Comparison of ENCODE assay signal across 27 cellular contexts in the genomic region with DNA sequence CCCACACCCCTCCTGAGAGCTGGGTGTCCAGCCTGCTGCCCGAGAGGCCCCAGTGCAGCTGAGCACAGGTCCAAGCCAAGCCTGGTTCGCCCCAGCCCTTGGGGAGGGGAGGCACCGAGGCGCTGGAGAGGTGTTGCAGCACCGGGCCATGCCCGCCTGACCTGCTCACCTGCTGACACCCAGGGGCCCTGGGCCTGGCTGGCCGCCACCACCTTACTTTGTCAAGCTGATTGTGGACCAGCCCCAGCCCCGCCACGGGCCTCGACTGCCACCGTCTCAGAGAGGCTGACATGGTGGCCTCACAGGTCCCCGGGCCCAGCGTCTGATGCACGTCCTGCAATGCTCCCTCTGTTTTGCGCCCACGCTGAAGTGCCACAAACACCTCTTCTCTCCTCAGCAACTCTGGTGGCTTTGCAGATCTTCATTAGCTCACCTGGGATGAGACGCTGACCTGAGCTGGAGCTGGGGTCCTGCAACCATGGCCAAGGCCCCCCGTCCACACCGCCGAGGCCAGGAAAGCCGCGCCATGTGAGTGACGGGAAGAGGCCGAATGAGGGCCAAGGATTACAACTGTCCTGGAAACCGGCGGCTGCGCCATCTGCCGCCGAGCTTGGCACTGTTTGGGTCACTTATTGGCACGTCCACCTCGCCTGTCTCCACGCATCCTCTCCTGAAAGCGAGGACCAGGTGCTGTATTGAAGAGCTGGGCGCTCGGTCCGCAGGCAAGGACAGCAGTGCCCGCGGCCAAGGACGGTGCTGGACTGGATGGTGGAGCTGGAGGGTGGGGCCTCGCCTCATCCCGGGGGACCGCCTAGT. TPM values are rescaled to one million over a fixed set of nuclear protein-coding genes. Genes with fewer than 3 reads are reported as not detected.
DNase-seq lines count a peak whose midpoint lies in the region; ATAC-seq, FAIRE-seq and TF ChIP-seq lines count a peak whose summit lies in the region.
"Had no signal": no experiment of that assay in that cellular context is flagged by ENCODE, and none has a peak within 500 bp of the region (broad histone marks: within the 10 kb centered on the region; RNA-seq: fewer than 3 reads in every experiment).

No MANE protein-coding gene starts in this region.

- no peak overlapping the region for H3K9ac ChIP-seq in kidney (ENCODE audit: low read length in 2 of 2)
- H3K9ac ChIP-seq: BLaER1 treated with 17β-estradiol and CSF1 and Interleukin-3, amounts not matched to agents 10 nM and 100 nM had no signal

- DNase-seq in Right ventricle myocardium inferior (ENCODE audit: missing footprints) (peak; percentile 57), left ventricle myocardium inferior (no peak), cerebellar nuclear complex (lab: John Stamatoyannopoulos, UW) (peak; percentile 70 to 80), kidney (peak; percentile 69), posterior vena cava (ENCODE audit: low spot score) (peak; percentile 78), A673 (ENCODE audit: low spot score) (no peak), KBM-7 (no peak)
- DNase-seq in activated T-cell treated with anti-CD3 and anti-CD28 coated beads, Interleukin-2, amount 50 U/mL, for 48 hours: no peak
- DNase-seq: Calu3; CD4-positive, alpha-beta memory T cell; GF-D8; H9; HFFc6; MG63; NCI-H1417; NCI-H1694 treated with DMSO at 0.1 percent for 48 hours; NCI-H2081 treated with DMSO at 0.1 percent for 48 hours; NCI-H2171 treated with DMSO at 0.1 percent for 48 hours; NCI-H526; SHP77 had no signal

- no peak for TF ChIP-seq CTCF in left ventricle myocardium inferior (IDR thresholded peaks at IDR 0.05; ENCODE audit: borderline replicate concordance)
- no peak for TF ChIP-seq CTCF in kidney (IDR thresholded peaks at IDR 0.05; ENCODE audit: borderline replicate concordance, extremely low read depth, insufficient read depth)
- no peak for TF ChIP-seq CTCF in A673 (conservative IDR thresholded peaks at IDR 0.05; ENCODE audit: low read depth, low read length)

- H3K27ac ChIP-seq in left ventricle myocardium inferior (replicated peaks): no peak overlapping the region
- no peak overlapping the region for H3K27ac ChIP-seq in kidney (ENCODE audit: low read depth in 2 of 2, low read length in 2 of 2)
- H3K27ac ChIP-seq in A673 (ENCODE audit: low read depth, low read length, poor library complexity, severe bottlenecking): no peak overlapping the region
- H3K27ac ChIP-seq: 22Rv1; BLaER1 treated with 17β-estradiol and CSF1 and Interleukin-3, amounts not matched to agents 10 nM and 100 nM; Peyer's patch; SK-N-MC had no signal

- H3K4me3 ChIP-seq in left ventricle myocardium inferior (no peak overlapping the region), kidney (ENCODE audit: low read length in 2 of 2) (no peak overlapping the region), A673 (ENCODE audit: low read depth, low read length, poor library complexity, severe bottlenecking) (no peak overlapping the region)
- H3K4me3 ChIP-seq: BLaER1 treated with 17β-estradiol and CSF1 and Interleukin-3, amounts not matched to agents 10 nM and 100 nM; MG63; Peyer's patch; SK-N-MC had no signal

- intact Hi-C loops in Right ventricle myocardium inferior (cut with DNase I) (no loop called here), left ventricle myocardium inferior (cut with micrococcal nuclease) (no loop called here), kidney (cut with DNase I) (no loop called here), posterior vena cava (cut with DNase I) (no loop called here), A673 (cut with micrococcal nuclease; ENCODE audit: unreplicated experiment) (no loop called here)

- FAIRE-seq in kidney (lab: Jason Lieb, UNC): no peak
- FAIRE-seq: GM19239 had no signal

- CTCF ChIA-PET in A673 (lab: Charles Lee): no interaction called here

- H3K4me1 ChIP-seq in left ventricle myocardium inferior (no peaks in the 10 kb centered on the region), kidney (ENCODE audit: control insufficient read depth in 1 of 2, insufficient read depth in 1 of 2, low read depth in 1 of 2, low read length in 2 of 2) (no peaks in the 10 kb centered on the region), A673 (ENCODE audit: insufficient read depth, low read length, poor library complexity, severe bottlenecking) (no peaks in the 10 kb centered on the region)

- POLR2A ChIA-PET in A673 (lab: Charles Lee; ENCODE audit: low non-redundant PET): no interaction called here

- peaks cover 3% of the 10 kb centered on the region for H3K9me3 ChIP-seq in left ventricle myocardium inferior (replicated peaks)
- no peaks in the 10 kb centered on the region for H3K9me3 ChIP-seq in kidney (ENCODE audit: control insufficient read depth in 1 of 2, low read length in 2 of 2)
- H3K9me3 ChIP-seq in A673 (ENCODE audit: low read depth, low read length, poor library complexity, severe bottlenecking): no peaks in the 10 kb centered on the region
- H3K9me3 ChIP-seq: MG63, Peyer's patch had no signal

- H3K27me3 ChIP-seq in left ventricle myocardium inferior (ENCODE audit: low read depth) (peaks cover 94% of the 10 kb centered on the region), A673 (replicated peaks; ENCODE audit: insufficient read depth, low read depth, low read length, poor library complexity) (peaks cover 3% of the 10 kb centered on the region)
- H3K27me3 ChIP-seq: Peyer's patch had no signal

- ATAC-seq in Right ventricle myocardium inferior: no peak

- BruUV-seq in A673 (replicated peaks; lab: Mats Ljungman, UMichigan): no TSS peak

- in situ Hi-C loops in KBM-7 (cut with MboI; ENCODE audit: low pct_unique_long_range_greater_than_20kb, low sequenced_read_pairs): no loop called here

- H3K36me3 ChIP-seq in left ventricle myocardium inferior: no peaks in the 10 kb centered on the region
- no peaks in the 10 kb centered on the region for H3K36me3 ChIP-seq in kidney (ENCODE audit: control insufficient read depth in 1 of 2, insufficient read depth in 2 of 2, low read length in 2 of 2)
- H3K36me3 ChIP-seq in A673 (ENCODE audit: insufficient read depth, low read length, poor library complexity, severe bottlenecking): no peaks in the 10 kb centered on the region
- H3K36me3 ChIP-seq: BLaER1 treated with 17β-estradiol and CSF1 and Interleukin-3, amounts not matched to agents 10 nM and 100 nM; MG63; Peyer's patch had no signal

RNA-seq across cellular contexts. Expression of a gene that starts 7.6 kb away (rescaled TPM):
- total RNA-seq in Right ventricle myocardium inferior (3.1 TPM), left ventricle myocardium inferior (4.8 TPM), kidney (10.2 TPM), posterior vena cava (1 to 10 TPM; 2.5 to 5.1 TPM), A673 (2021) (4.6 and 6.6 TPM in 2 replicates)
- polyA plus RNA-seq in kidney (ENCODE audit: insufficient read depth, low read depth, low replicate concordance): 3.9 TPM
- total RNA-seq: Daoy, LHCN-M2 had no signal

Comparison
In these comparisons a context has a peak if more than half of its experiments do, and no peak if none do; other contexts are left out.
1. DNase-seq: peak in Right ventricle myocardium inferior (single experiment), cerebellar nuclear complex (2 of 2), kidney (single experiment) and posterior vena cava (single experiment); none in left ventricle myocardium inferior (single experiment), activated T-cell treated with anti-CD3 and anti-CD28 coated beads, Interleukin-2, amount 50 U/mL, for 48 hours (0 of 2), A673 (single experiment) and KBM-7 (single experiment).